20 cellular contexts compared by ENCODE assay signal in the genomic region with DNA sequence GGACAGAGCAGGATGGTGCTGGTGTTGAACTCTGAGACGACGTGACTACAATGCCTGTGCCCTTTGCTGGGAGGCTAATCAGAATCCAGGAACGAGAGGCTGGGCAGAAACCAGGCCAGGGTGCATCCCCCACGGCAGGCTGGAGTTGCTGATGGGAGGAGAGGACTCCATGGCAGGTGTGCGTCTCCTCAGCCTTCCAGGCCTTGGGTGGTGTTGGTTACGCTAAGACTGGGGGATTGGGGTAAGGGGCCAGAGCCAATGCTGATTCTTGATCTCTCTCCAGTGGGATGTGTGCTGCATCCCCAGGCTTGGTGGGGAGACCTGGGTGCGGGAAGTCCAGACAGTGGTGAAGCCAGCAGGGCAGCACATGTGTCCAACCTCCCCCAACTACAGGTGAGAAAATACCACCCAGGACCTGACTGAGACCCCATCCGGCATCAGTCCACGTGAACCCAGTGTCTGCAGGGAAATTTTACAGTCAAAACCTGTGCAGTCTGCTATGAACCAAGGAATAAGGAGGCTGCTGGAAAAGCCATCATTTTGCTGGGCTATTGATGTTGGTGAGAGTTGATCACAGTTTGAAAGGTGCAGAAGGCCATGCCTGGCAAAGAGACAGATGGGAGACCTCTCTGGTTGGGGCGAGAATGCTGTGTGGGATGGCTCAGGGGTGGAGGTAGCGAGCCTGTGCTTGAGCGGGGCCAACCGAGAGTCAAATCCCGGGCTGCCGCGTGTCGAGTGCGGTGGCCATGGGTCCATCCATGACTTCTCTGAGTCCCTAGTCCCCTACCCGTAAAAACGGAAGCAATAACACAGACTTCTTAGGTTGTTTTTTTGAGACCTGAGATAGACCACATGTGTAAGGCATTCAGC.
DNase-seq lines count a peak whose midpoint lies in the region; ATAC-seq, FAIRE-seq and TF ChIP-seq lines count a peak whose summit lies in the region.
"Had no signal": no experiment of that assay in that cellular context is flagged by ENCODE, and none has a peak within 500 bp of the region (broad histone marks: within the 10 kb centered on the region; RNA-seq: fewer than 3 reads in every experiment).

No MANE protein-coding gene starts in this region.

- POLR2A ChIA-PET in activated CD4-positive, alpha-beta T cell treated with anti-CD3 and anti-CD28 coated beads, Interleukin-2, amount 10 ng/mL, durations not matched to agents 7 days and 5 days (lab: Charles Lee): interaction anchor here (0.6 kb wide), 1 partner anchor 204 kb away, joined by 3 read pairs; no protein-coding TSS in a partner anchor
- POLR2A ChIA-PET in activated CD4-positive, alpha-beta T cell treated with anti-CD3 and anti-CD28 coated beads for 36 hours (lab: Charles Lee): no interaction called here

- peak overlapping the region; percentile 20 for H3K4me2 ChIP-seq in mesenchymal stem cell (ENCODE audit: low read length, poor library complexity, severe bottlenecking)
- H3K4me2 ChIP-seq: A549 had no signal

- CTCF ChIA-PET in activated CD4-positive, alpha-beta T cell treated with anti-CD3 and anti-CD28 coated beads, Interleukin-2, amount 10 ng/mL, durations not matched to agents 7 days and 5 days (lab: Charles Lee): no interaction called here
- CTCF ChIA-PET in activated CD4-positive, alpha-beta T cell treated with anti-CD3 and anti-CD28 coated beads for 36 hours (lab: Charles Lee): no interaction called here

- no peak overlapping the region for H2AFZ ChIP-seq in mesenchymal stem cell (ENCODE audit: low read depth, low read length)

- FAIRE-seq in urothelium cell line (lab: Jason Lieb, UNC): peak; percentile 74
- FAIRE-seq: A549, H1, HepG2 had no signal

- no peak overlapping the region for H3K18ac ChIP-seq in mesenchymal stem cell (ENCODE audit: low read depth in 1 of 2, low read length in 2 of 2)

- no peak overlapping the region for H3K9ac ChIP-seq in mesenchymal stem cell (ENCODE audit: low read length)

- no peak overlapping the region for H3K27ac Mint-ChIP-seq in activated CD4-positive, alpha-beta T cell treated with anti-CD3 and anti-CD28 coated beads, Interleukin-2, amount 10 ng/mL, durations not matched to agents 7 days and 5 days
- H3K27ac Mint-ChIP-seq in activated CD4-positive, alpha-beta T cell treated with anti-CD3 and anti-CD28 coated beads for 36 hours: no peak overlapping the region
- H3K27ac Mint-ChIP-seq in chondrocyte (ENCODE audit: unreplicated experiment): peak overlapping the region; percentile 5
- H3K27ac Mint-ChIP-seq: CD4-positive, alpha-beta T cell had no signal

- peaks cover 3% of the 10 kb centered on the region for H3K4me1 ChIP-seq in mesenchymal stem cell (ENCODE audit: control insufficient read depth, insufficient read depth, low read depth, low read length)
- H3K4me1 ChIP-seq: A549, Caco-2, HAP-1 had no signal

- no peak overlapping the region for H3K27ac ChIP-seq in mesenchymal stem cell (ENCODE audit: low read length, poor library complexity, severe bottlenecking)
- H3K27ac ChIP-seq: 22Rv1, A549, C4-2B had no signal

- no peaks in the 10 kb centered on the region for H3K36me3 ChIP-seq in mesenchymal stem cell (ENCODE audit: control insufficient read depth in 1 of 2, insufficient read depth in 2 of 2, low read depth in 1 of 2, low read length in 2 of 2)
- H3K36me3 ChIP-seq: HAP-1 had no signal

- no peak overlapping the region for H3K23ac ChIP-seq in mesenchymal stem cell (ENCODE audit: low read length in 2 of 2)

- TF ChIP-seq CTCF in chondrocyte (IDR thresholded peaks at IDR 0.05): no peak

- intact Hi-C loops in activated CD4-positive, alpha-beta T cell treated with anti-CD3 and anti-CD28 coated beads for 36 hours (cut with DNase I, micrococcal nuclease): no loop called here

- no peak overlapping the region for H3K14ac ChIP-seq in mesenchymal stem cell (ENCODE audit: low read length in 2 of 2)

- H3K36me3 Mint-ChIP-seq in activated CD4-positive, alpha-beta T cell treated with anti-CD3 and anti-CD28 coated beads, Interleukin-2, amount 10 ng/mL, durations not matched to agents 7 days and 5 days (ENCODE audit: low read depth): no peaks in the 10 kb centered on the region
- H3K36me3 Mint-ChIP-seq in activated CD4-positive, alpha-beta T cell treated with anti-CD3 and anti-CD28 coated beads for 36 hours (ENCODE audit: low read depth): no peaks in the 10 kb centered on the region
- H3K36me3 Mint-ChIP-seq in chondrocyte (ENCODE audit: low read depth): no peaks in the 10 kb centered on the region
- H3K36me3 Mint-ChIP-seq: IgD-negative memory B cell had no signal

- H2BK5ac ChIP-seq in mesenchymal stem cell (ENCODE audit: low read depth, low read length, poor library complexity, severe bottlenecking): no peak overlapping the region

- H3K4me3 ChIP-seq in mesenchymal stem cell (ENCODE audit: insufficient read depth in 1 of 2, low read depth in 1 of 2, low read length in 2 of 2): no peak overlapping the region
- H3K4me3 ChIP-seq: A549, HAP-1 had no signal

- no peak overlapping the region for H3K4me3 Mint-ChIP-seq in activated CD4-positive, alpha-beta T cell treated with anti-CD3 and anti-CD28 coated beads, Interleukin-2, amount 10 ng/mL, durations not matched to agents 7 days and 5 days
- H3K4me3 Mint-ChIP-seq in activated CD4-positive, alpha-beta T cell treated with anti-CD3 and anti-CD28 coated beads for 36 hours: no peak overlapping the region
- no peak overlapping the region for H3K4me3 Mint-ChIP-seq in chondrocyte (ENCODE audit: unreplicated experiment)
- H3K4me3 Mint-ChIP-seq: CD4-positive, alpha-beta T cell; IgD-negative memory B cell had no signal

- peak; percentile 4 for DNase-seq in activated CD4-positive, alpha-beta T cell treated with anti-CD3 and anti-CD28 coated beads, Interleukin-2, amount 10 ng/mL, durations not matched to agents 7 days and 5 days
- DNase-seq in activated CD4-positive, alpha-beta T cell treated with anti-CD3 and anti-CD28 coated beads for 36 hours: no peak
- DNase-seq in chondrocyte (ENCODE audit: low spot score): no peak
- DNase-seq in mesenchymal stem cell: no peak
- no peak for DNase-seq in urothelium cell line (ENCODE audit: low spot score)
- DNase-seq: AML-193; CD4-positive, alpha-beta T cell; DMS153; GF-D8 had no signal

- H3K9me3 ChIP-seq in mesenchymal stem cell (ENCODE audit: control insufficient read depth, low read length): no peaks in the 10 kb centered on the region
- H3K9me3 ChIP-seq: A549, Caco-2, HAP-1 had no signal

- no peak overlapping the region for H4K8ac ChIP-seq in mesenchymal stem cell (ENCODE audit: low read length)

- no peak overlapping the region for H3K4ac ChIP-seq in mesenchymal stem cell (ENCODE audit: low read depth in 1 of 2, low read length in 2 of 2)

- peaks cover 0 to 18% of the 10 kb centered on the region in 2 experiments for H3K27me3 ChIP-seq in mesenchymal stem cell (ENCODE audit: control insufficient read depth in 1 of 2, insufficient read depth in 1 of 2, low read length in 2 of 2)

- no peak overlapping the region for H2BK15ac ChIP-seq in mesenchymal stem cell (ENCODE audit: low read depth, poor library complexity, severe bottlenecking)

- H3K9me3 Mint-ChIP-seq in activated CD4-positive, alpha-beta T cell treated with anti-CD3 and anti-CD28 coated beads, Interleukin-2, amount 10 ng/mL, durations not matched to agents 7 days and 5 days: no peaks in the 10 kb centered on the region
- H3K9me3 Mint-ChIP-seq in activated CD4-positive, alpha-beta T cell treated with anti-CD3 and anti-CD28 coated beads for 36 hours (ENCODE audit: low read depth): no peaks in the 10 kb centered on the region
- H3K9me3 Mint-ChIP-seq in chondrocyte (ENCODE audit: low read depth): no peaks in the 10 kb centered on the region
- H3K9me3 Mint-ChIP-seq: CD4-positive, alpha-beta T cell; IgD-negative memory B cell had no signal

- no peaks in the 10 kb centered on the region for H3K79me1 ChIP-seq in mesenchymal stem cell (replicated peaks; ENCODE audit: low read length, poor library complexity, severe bottlenecking)

- 91% methylated on average over 20 of the region's 20 CpGs for WGBS in mesenchymal stem cell

- H2BK12ac ChIP-seq in mesenchymal stem cell (ENCODE audit: low read length in 2 of 2): no peak overlapping the region

- no peak for ATAC-seq in activated CD4-positive, alpha-beta T cell treated with anti-CD3 and anti-CD28 coated beads for 36 hours
- ATAC-seq in HG02678 (IDR thresholded peaks at IDR 0.05; ENCODE audit: unreplicated experiment) (no peak), GM21360 (IDR thresholded peaks at IDR 0.05; ENCODE audit: unreplicated experiment) (no peak), HG03135 (IDR thresholded peaks at IDR 0.05; ENCODE audit: unreplicated experiment) (no peak)
- ATAC-seq: A549, HepG2 had no signal

- H2AK5ac ChIP-seq in mesenchymal stem cell (ENCODE audit: low read length, severe bottlenecking): no peak overlapping the region

- H2BK120ac ChIP-seq in mesenchymal stem cell (ENCODE audit: low read depth, low read length): no peak overlapping the region

- no peaks in the 10 kb centered on the region for H3K4me1 Mint-ChIP-seq in activated CD4-positive, alpha-beta T cell treated with anti-CD3 and anti-CD28 coated beads, Interleukin-2, amount 10 ng/mL, durations not matched to agents 7 days and 5 days
- no peaks in the 10 kb centered on the region for H3K4me1 Mint-ChIP-seq in activated CD4-positive, alpha-beta T cell treated with anti-CD3 and anti-CD28 coated beads for 36 hours
- H3K4me1 Mint-ChIP-seq in chondrocyte (ENCODE audit: low read depth): no peaks in the 10 kb centered on the region
- H3K4me1 Mint-ChIP-seq: IgD-negative memory B cell had no signal

- no peak overlapping the region for H4K91ac ChIP-seq in mesenchymal stem cell (ENCODE audit: low read length)

- H3K27me3 Mint-ChIP-seq in activated CD4-positive, alpha-beta T cell treated with anti-CD3 and anti-CD28 coated beads, Interleukin-2, amount 10 ng/mL, durations not matched to agents 7 days and 5 days: no peaks in the 10 kb centered on the region
- H3K27me3 Mint-ChIP-seq in activated CD4-positive, alpha-beta T cell treated with anti-CD3 and anti-CD28 coated beads for 36 hours: peaks cover 2% of the 10 kb centered on the region
- no peaks in the 10 kb centered on the region for H3K27me3 Mint-ChIP-seq in chondrocyte (ENCODE audit: low read depth)
- H3K27me3 Mint-ChIP-seq: CD4-positive, alpha-beta T cell had no signal
